Comparison of ENCODE assay signal across 10 cellular contexts in genomic region chr3:5290915-5291314, GRCh38.
"Had no signal": no experiment of that assay in that cellular context is flagged by ENCODE, and none has a peak within 500 bp of the region (broad histone marks: within the 10 kb centered on the region; RNA-seq: fewer than 3 reads in every experiment).

No MANE protein-coding gene starts in this region.

- H3K9me3 ChIP-seq: HAP-1 had no signal

- H3K4me2 ChIP-seq: GM23338 had no signal

- FAIRE-seq: H1, H54, HTR-8/SVneo, K562 had no signal

- ATAC-seq: GM23338, HCT116, K562 had no signal

- H3K36me3 ChIP-seq: HAP-1 had no signal

- DNase-seq: HFFc6, IMR-90, KG1 had no signal

- H3K4me3 Mint-ChIP-seq: GM23338, HFFc6 had no signal

- H3K4me1 ChIP-seq: HAP-1 had no signal

- H3K27ac Mint-ChIP-seq: GM23338, HFFc6 had no signal

- H2AFZ ChIP-seq: GM23338 had no signal

- H3K4me3 ChIP-seq: GM23338, HAP-1, K562 had no signal
